7 cellular contexts compared by ENCODE assay signal in genomic region chr3:125594581-125595011, GRCh38. TPM values are rescaled to one million over a fixed set of nuclear protein-coding genes. Genes with fewer than 3 reads are reported as not detected.
A peak's percentile ranks its signal among the peaks of the same experiment; 100 is the strongest.
DNase-seq lines count a peak whose midpoint lies in the region; ATAC-seq and TF ChIP-seq lines count a peak whose summit lies in the region.

No MANE protein-coding gene starts in this region.

- ATAC-seq in upper lobe of right lung, result no peak
- no peak for ATAC-seq in activated CD4-positive, CD25-positive, alpha-beta regulatory T cell treated with anti-CD3 and anti-CD28 coated beads, Interleukin-2, amount 50 U/mL, for 24 hours
- ATAC-seq in HG02870 (IDR thresholded peaks at IDR 0.05; ENCODE audit: unreplicated experiment), result no peak

- no peaks in the 10 kb centered on the region for H3K4me1 ChIP-seq in NT2/D1 (ENCODE audit: insufficient read depth, insufficient read length)
- peaks cover 40% of the 10 kb centered on the region for H3K4me1 ChIP-seq in upper lobe of right lung

- DNase-seq in NT2/D1 (ENCODE audit: low read depth, low spot score) (no peak), coronary artery (ENCODE audit: low spot score) (no peak), mesothelial cell of epicardium (ENCODE audit: low spot score in 2 of 2, unreplicated experiment in 2 of 2) (peak in 1 of 2 experiments; percentile 41), upper lobe of right lung (no peak)

- H3K27ac ChIP-seq in coronary artery (peak overlapping the region; percentile 88 to 97), upper lobe of right lung (peak overlapping the region; percentile 96)

- H3K9me3 ChIP-seq in NT2/D1 (ENCODE audit: insufficient read depth, low read length) (no peaks in the 10 kb centered on the region), upper lobe of right lung (no peaks in the 10 kb centered on the region)

- H3K4me1 Mint-ChIP-seq in mesothelial cell of epicardium, result peaks cover 29% of the 10 kb centered on the region

- no peaks in the 10 kb centered on the region for H3K27me3 ChIP-seq in NT2/D1 (ENCODE audit: insufficient read depth, insufficient read length)
- H3K27me3 ChIP-seq in upper lobe of right lung, result no peaks in the 10 kb centered on the region

- TF ChIP-seq CTCF in GM12875 (IDR thresholded peaks at IDR 0.05; ENCODE audit: borderline replicate concordance, insufficient read depth, low read depth, low read length) (no peak), coronary artery (IDR thresholded peaks at IDR 0.05) (no peak), mesothelial cell of epicardium (IDR thresholded peaks at IDR 0.05; ENCODE audit: unreplicated experiment) (no peak), upper lobe of right lung (IDR thresholded peaks at IDR 0.05) (no peak)

- peak overlapping the region; percentile 90 for H3K27ac Mint-ChIP-seq in mesothelial cell of epicardium

- H3K4me3 ChIP-seq in GM12875 (ENCODE audit: low read depth, low read length) (peak overlapping the region; percentile 77), NT2/D1 (ENCODE audit: insufficient read length, low read depth) (peak overlapping the region; percentile 92), coronary artery (peak overlapping the region; percentile 73), upper lobe of right lung (peak overlapping the region; percentile 93)

- peak overlapping the region; percentile 91 for H3K9ac ChIP-seq in NT2/D1 (ENCODE audit: insufficient read length, low read depth)

- peak overlapping the region; percentile 85 for H3K4me3 Mint-ChIP-seq in mesothelial cell of epicardium

- H3K36me3 Mint-ChIP-seq in mesothelial cell of epicardium, result peaks cover 4% of the 10 kb centered on the region

- H3K9me3 Mint-ChIP-seq in mesothelial cell of epicardium, result no peaks in the 10 kb centered on the region

- intact Hi-C loops in upper lobe of right lung (cut with DNase I), result no loop called here

- H3K27me3 Mint-ChIP-seq in mesothelial cell of epicardium (ENCODE audit: low read depth), result no peaks in the 10 kb centered on the region

- H3K36me3 ChIP-seq in NT2/D1 (ENCODE audit: insufficient read depth, insufficient read length, low read length) (peaks cover 4% of the 10 kb centered on the region), upper lobe of right lung (no peaks in the 10 kb centered on the region)

RNA-seq across cellular contexts. Expression of gene OSBPL11, which starts 0.7 kb away (rescaled TPM):
- 14.0 to 14.6 TPM (median 14.3 TPM) in 3 replicates for total RNA-seq in mesothelial cell of epicardium
- total RNA-seq in upper lobe of right lung, result 22.3 TPM
